ENCODE assay signal across 1 cellular context in genomic region chr1:109655624-109656519, GRCh38.
TF ChIP-seq lines count a peak whose summit lies in the region.

Gene GSTM4 (plus strand): TSS chr1:109656099. CDS start chr1:109656390, 291 bp downstream.

TF ChIP-seq in HepG2, 621 proteins besides CTCF, POLR2A, EP300 and RAD21 (continued from another document and continues in another):
- peak; percentile 85 for TF ChIP-seq IKZF4 (CRISPR knock-in tag; IDR thresholded peaks at IDR 0.05; ENCODE audit: borderline replicate concordance, low read depth, not compliant biosample characterization)
- TF ChIP-seq PRMT3 (CRISPR knock-in tag; IDR thresholded peaks at IDR 0.05; ENCODE audit: borderline replicate concordance, low read depth), result no peak
- TF ChIP-seq ZNF17 (CRISPR knock-in tag; IDR thresholded peaks at IDR 0.05), result no peak
- no peak; the same call in 1 of the 2 replicates for TF ChIP-seq SALL2 (CRISPR knock-in tag; IDR thresholded peaks at IDR 0.05)
- TF ChIP-seq PRDM15 (CRISPR knock-in tag; IDR thresholded peaks at IDR 0.05), result no peak
- no peak for TF ChIP-seq ZNF879 (CRISPR knock-in tag; IDR thresholded peaks at IDR 0.05)
- TF ChIP-seq KLF13 (CRISPR knock-in tag; IDR thresholded peaks at IDR 0.05), result no peak
- no peak for TF ChIP-seq ZNF101 (CRISPR knock-in tag; IDR thresholded peaks at IDR 0.05; ENCODE audit: borderline replicate concordance, low read depth)
- TF ChIP-seq ZNF570 (CRISPR knock-in tag; IDR thresholded peaks at IDR 0.05; ENCODE audit: borderline replicate concordance), result no peak
- no peak for TF ChIP-seq STAT5B (CRISPR knock-in tag; IDR thresholded peaks at IDR 0.05)
- no peak for TF ChIP-seq ZNF713 (CRISPR knock-in tag; IDR thresholded peaks at IDR 0.05)
- TF ChIP-seq SOX5 (CRISPR knock-in tag; IDR thresholded peaks at IDR 0.05; ENCODE audit: borderline replicate concordance), result peak; percentile 32
- no peak for TF ChIP-seq NFYC (CRISPR knock-in tag; IDR thresholded peaks at IDR 0.05)
- TF ChIP-seq ZNF18 (CRISPR knock-in tag; IDR thresholded peaks at IDR 0.05; ENCODE audit: insufficient replicate concordance), result peak; percentile 20
- no peak for TF ChIP-seq PAF1 (CRISPR knock-in tag; IDR thresholded peaks at IDR 0.05)
- peak; percentile 31; the same call in 1 of the 2 replicates for TF ChIP-seq FOXA3 (CRISPR knock-in tag; IDR thresholded peaks at IDR 0.05)
- TF ChIP-seq PHF5A (CRISPR knock-in tag; IDR thresholded peaks at IDR 0.05; ENCODE audit: low read depth, unreplicated experiment), result no peak
- peak; percentile 93 for TF ChIP-seq ZNF430 (CRISPR knock-in tag; IDR thresholded peaks at IDR 0.05)
- no peak for TF ChIP-seq MATR3 (CRISPR knock-in tag; IDR thresholded peaks at IDR 0.05)
- TF ChIP-seq ZNF703 (CRISPR knock-in tag; IDR thresholded peaks at IDR 0.05; ENCODE audit: borderline replicate concordance), result no peak
- no peak for TF ChIP-seq FOXJ3 (CRISPR knock-in tag; IDR thresholded peaks at IDR 0.05; ENCODE audit: borderline replicate concordance)
- TF ChIP-seq DMAP1 (CRISPR knock-in tag; IDR thresholded peaks at IDR 0.05), result peak; percentile 60; the same call in 1 of the 2 replicates
- TF ChIP-seq AKAP8 (CRISPR knock-in tag; IDR thresholded peaks at IDR 0.05), result no peak
- no peak for TF ChIP-seq STAT6 (CRISPR knock-in tag; IDR thresholded peaks at IDR 0.05; ENCODE audit: borderline replicate concordance)
- peak; percentile 74 for TF ChIP-seq THAP11 (CRISPR knock-in tag; IDR thresholded peaks at IDR 0.05)
- TF ChIP-seq KMT2B (CRISPR knock-in tag; IDR thresholded peaks at IDR 0.05), result peak; percentile 87
- no peak for TF ChIP-seq ZNF720 (CRISPR knock-in tag; IDR thresholded peaks at IDR 0.05)
- no peak for TF ChIP-seq ZNF672 (CRISPR knock-in tag; IDR thresholded peaks at IDR 0.05)
- TF ChIP-seq GRHL1 (CRISPR knock-in tag; conservative IDR thresholded peaks at IDR 0.05), result no peak
- no peak for TF ChIP-seq E2F5 (CRISPR knock-in tag; conservative IDR thresholded peaks at IDR 0.05)
- TF ChIP-seq CREM (IDR thresholded peaks at IDR 0.05), result 0 out of 2 replicates have a peak, but pooled peaks have one; percentile 20
- TF ChIP-seq CREM (CRISPR knock-in tag; IDR thresholded peaks at IDR 0.05), result no peak
- TF ChIP-seq ZNF230 (CRISPR knock-in tag; IDR thresholded peaks at IDR 0.05), result peak; percentile 92; the same call in 1 of the 2 replicates
- peak; percentile 81 for TF ChIP-seq KAT8 (CRISPR knock-in tag; IDR thresholded peaks at IDR 0.05)
- peak; percentile 59; the same call in 1 of the 2 replicates for TF ChIP-seq CC2D1A (CRISPR knock-in tag; IDR thresholded peaks at IDR 0.05)
- TF ChIP-seq MAFG (CRISPR knock-in tag; IDR thresholded peaks at IDR 0.05), result no peak
- TF ChIP-seq E2F1 (CRISPR knock-in tag; IDR thresholded peaks at IDR 0.05), result 0 out of 2 replicates have a peak, but pooled peaks have one; percentile 24
- peak; percentile 76; the same call in 1 of the 2 replicates for TF ChIP-seq ZNF337 (CRISPR knock-in tag; IDR thresholded peaks at IDR 0.05; ENCODE audit: borderline replicate concordance, low read depth)
- TF ChIP-seq NCOA2 (CRISPR knock-in tag; IDR thresholded peaks at IDR 0.05), result peak; percentile 56
- TF ChIP-seq TAF1 (CRISPR knock-in tag; IDR thresholded peaks at IDR 0.05), result peak; percentile 77
- TF ChIP-seq MLXIP (CRISPR knock-in tag; IDR thresholded peaks at IDR 0.05; ENCODE audit: borderline replicate concordance), result no peak
- TF ChIP-seq KDM6A (CRISPR knock-in tag; IDR thresholded peaks at IDR 0.05; ENCODE audit: low read depth), result 0 out of 2 replicates have a peak, but pooled peaks have one; percentile 10
- TF ChIP-seq ZNF3 (CRISPR knock-in tag; IDR thresholded peaks at IDR 0.05), result no peak
- no peak for TF ChIP-seq ZNF383 (CRISPR knock-in tag; IDR thresholded peaks at IDR 0.05; ENCODE audit: borderline replicate concordance)
- TF ChIP-seq SNAPC4 (CRISPR knock-in tag; IDR thresholded peaks at IDR 0.05), result no peak
- peak; percentile 82 for TF ChIP-seq SALL1 (CRISPR knock-in tag; IDR thresholded peaks at IDR 0.05)
